Comparison of ENCODE assay signal across 8 cellular contexts in the genomic region with DNA sequence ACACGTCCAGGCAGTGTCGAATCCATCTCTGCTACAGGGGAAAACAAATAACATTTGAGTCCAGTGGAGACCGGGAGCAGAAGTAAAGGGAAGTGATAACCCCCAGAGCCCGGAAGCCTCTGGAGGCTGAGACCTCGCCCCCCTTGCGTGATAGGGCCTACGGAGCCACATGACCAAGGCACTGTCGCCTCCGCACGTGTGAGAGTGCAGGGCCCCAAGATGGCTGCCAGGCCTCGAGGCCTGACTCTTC. TPM values are rescaled to one million over a fixed set of nuclear protein-coding genes. Genes with fewer than 3 reads are reported as not detected.
DNase-seq lines count a peak whose midpoint lies in the region; ATAC-seq, FAIRE-seq and TF ChIP-seq lines count a peak whose summit lies in the region.

No MANE protein-coding gene starts in this region.

- H3K4me3 ChIP-seq in AG04449 (ENCODE audit: low read depth, low read length), result peak overlapping the region; percentile 72
- peak overlapping the region; percentile 75 to 96 (median 84) for H3K4me3 ChIP-seq in keratinocyte (ENCODE audit: control insufficient read depth in 2 of 3, extremely low read depth in 1 of 3, insufficient read depth in 2 of 3, low read depth in 1 of 3, low read length in 3 of 3)
- H3K4me3 ChIP-seq in tibial artery, result peak overlapping the region; percentile 85 to 100

- intact Hi-C loops in tibial artery (cut with DNase I; ENCODE audit: low total_unique reads), result no loop called here

- peak overlapping the region; percentile 83 for H3K4me2 ChIP-seq in H9 (ENCODE audit: insufficient read depth, insufficient read length, low read length)
- H3K4me2 ChIP-seq in keratinocyte (ENCODE audit: control insufficient read depth, extremely low read depth, insufficient read depth, low read depth, low read length), result peak overlapping the region; percentile 93

- H3K4me3 Mint-ChIP-seq in H9, result peak overlapping the region; percentile 98
- H3K4me3 Mint-ChIP-seq in activated T-helper 17 cell treated with anti-CD3 and anti-CD28 coated beads, Interleukin-2, amount 50 U/mL, for 72 hours, result peak overlapping the region; percentile 96

- no peak overlapping the region for H2BK5ac ChIP-seq in H9 (ENCODE audit: insufficient read length, low read length)

- CTCF ChIA-PET in AG04449 (lab: Yijun Ruan, JAX), result interaction anchor here (1.0 to 4.7 kb wide), 2 partner anchors 11 to 60 kb away, joined by 3 to 54 read pairs; a partner anchor contains a TSS

- no peak overlapping the region for H2BK12ac ChIP-seq in H9 (ENCODE audit: insufficient read length, low read depth, low read length)

- H4K5ac ChIP-seq in H9 (ENCODE audit: insufficient read length, low read depth, low read length), result no peak overlapping the region

- H3K23me2 ChIP-seq in H9 (ENCODE audit: insufficient read length, low read depth, low read length, poor library complexity, severe bottlenecking), result peaks cover 5% of the 10 kb centered on the region

- no peak overlapping the region for H3K23ac ChIP-seq in H9 (ENCODE audit: insufficient read length, low read depth, low read length)

- H3K9me3 ChIP-seq in H9 (ENCODE audit: control insufficient read depth, low read depth, low read length) (no peaks in the 10 kb centered on the region), keratinocyte (ENCODE audit: control insufficient read depth, low read depth, low read length) (no peaks in the 10 kb centered on the region), tibial artery (no peaks in the 10 kb centered on the region)

- H3K36me3 ChIP-seq in keratinocyte (ENCODE audit: control insufficient read depth in 2 of 2, extremely low read depth in 1 of 2, insufficient read depth in 2 of 2, low read length in 2 of 2) (peaks cover 43 to 58% of the 10 kb centered on the region in 2 experiments), tibial artery (peaks cover 44 to 82% (median 53%) of the 10 kb centered on the region in 3 donors)

- H3K79me1 ChIP-seq in H9 (ENCODE audit: insufficient read depth, low read depth, low read length, poor library complexity, severe bottlenecking), result peaks cover 2% of the 10 kb centered on the region

- peak overlapping the region; percentile 97 for H3K9ac ChIP-seq in H9 (ENCODE audit: extremely low read depth, insufficient read length, low read length)
- peak overlapping the region; percentile 88 for H3K9ac ChIP-seq in keratinocyte (ENCODE audit: control insufficient read depth, extremely low read depth, insufficient read depth, low read length)

- TF ChIP-seq CTCF in AG04449 (IDR thresholded peaks at IDR 0.05; ENCODE audit: insufficient read depth, low read length, missing control alignments) (no peak), H9 (conservative IDR thresholded peaks at IDR 0.05) (no peak), keratinocyte (optimal IDR thresholded peaks at IDR 0.05 in 1 of 3, IDR thresholded peaks at IDR 0.05 in 1 of 3, conservative IDR thresholded peaks at IDR 0.05 in 1 of 3; ENCODE audit: extremely low read depth in 1 of 3, insufficient read depth in 2 of 3, low read length in 3 of 3) (no peak), tibial artery (IDR thresholded peaks at IDR 0.05) (no peak)

- peak overlapping the region; percentile 94 for H3K18ac ChIP-seq in H9 (ENCODE audit: insufficient read length, low read depth, low read length)

- no peak for FAIRE-seq in keratinocyte (lab: Jason Lieb, UNC)

- ATAC-seq in activated T-helper 17 cell treated with anti-CD3 and anti-CD28 coated beads, Interleukin-2, amount 50 U/mL, for 72 hours (replicated peaks), result no peak
- ATAC-seq in HG03520 (IDR thresholded peaks at IDR 0.05; ENCODE audit: unreplicated experiment), result no peak

- no peak overlapping the region for H3K14ac ChIP-seq in H9 (ENCODE audit: insufficient read depth, low read length)

- H3K4ac ChIP-seq in H9 (ENCODE audit: low read depth, low read length), result no peak overlapping the region

- no peak overlapping the region for H3K56ac ChIP-seq in H9 (ENCODE audit: insufficient read length, low read depth, low read length)

- no peaks in the 10 kb centered on the region for H3K9me1 ChIP-seq in keratinocyte (ENCODE audit: control insufficient read depth, extremely low read depth, insufficient read depth, low read length)

- H3K79me2 ChIP-seq in H9 (ENCODE audit: insufficient read depth, low read length), result peaks cover 21% of the 10 kb centered on the region; the same call in 1 of the 2 replicates
- peaks cover 58% of the 10 kb centered on the region for H3K79me2 ChIP-seq in keratinocyte (ENCODE audit: control insufficient read depth, insufficient read depth, low read length)

- DNase-seq in AG04449 (ENCODE audit: low read depth, low spot score) (peak; percentile 97), H9 (no peak), keratinocyte (ENCODE audit: low read depth, low spot score) (no peak), tibial artery (no peak), KG1 (lab: John Stamatoyannopoulos, UW) (no peak)
- no peak for DNase-seq in activated CD4-positive, alpha-beta T cell treated with anti-CD3 and anti-CD28 coated beads, Interleukin-2, amount 50 U/mL, for 1 hour

- H3K4me1 ChIP-seq in H9 (ENCODE audit: insufficient read depth, low read length) (peaks cover 4% of the 10 kb centered on the region; the same call in 1 of the 2 replicates), keratinocyte (ENCODE audit: control insufficient read depth, extremely low read depth, insufficient read depth, low read length) (peaks cover 33% of the 10 kb centered on the region), tibial artery (peaks cover 0 to 30% (median 23%) of the 10 kb centered on the region in 4 donors)

- no peak overlapping the region for H2AK5ac ChIP-seq in H9 (ENCODE audit: insufficient read length, low read length)

- peak overlapping the region; percentile 3 for H3K27ac ChIP-seq in H9 (ENCODE audit: insufficient read length, low read depth, low read length)
- H3K27ac ChIP-seq in keratinocyte (ENCODE audit: control insufficient read depth, insufficient read depth, low read length), result peak overlapping the region; percentile 94
- peak overlapping the region; percentile 80 to 100 for H3K27ac ChIP-seq in tibial artery

- no peak overlapping the region for H4K91ac ChIP-seq in H9 (ENCODE audit: insufficient read length, low read depth, low read length)

- dilution Hi-C loops in keratinocyte (cut with MboI; ENCODE audit: extremely low pct_ligation_motif_present, low sequenced_read_pairs), result no loop called here

- H2BK15ac ChIP-seq in H9 (ENCODE audit: low read depth, low read length), result no peak overlapping the region

- H3T11ph ChIP-seq in H9 (ENCODE audit: low read length), result no peak overlapping the region

- H3K27me3 ChIP-seq in H9 (ENCODE audit: insufficient read depth, low read length) (no peaks in the 10 kb centered on the region), keratinocyte (ENCODE audit: control insufficient read depth, extremely low read depth, insufficient read depth, low read length) (no peaks in the 10 kb centered on the region), tibial artery (no peaks in the 10 kb centered on the region)

- POLR2A ChIA-PET in AG04449 (lab: Yijun Ruan, JAX), result interaction anchor here (0.6 to 3.4 kb wide), 5 partner anchors 11 to 616 kb away, joined by 3 to 45 read pairs (median 13); a partner anchor contains a TSS

- H2BK20ac ChIP-seq in H9 (ENCODE audit: low read depth, low read length, poor library complexity, severe bottlenecking), result no peak overlapping the region

- H3K4me1 Mint-ChIP-seq in H9, result peaks cover 31 to 35% of the 10 kb centered on the region in 2 experiments
- H3K4me1 Mint-ChIP-seq in activated T-helper 17 cell treated with anti-CD3 and anti-CD28 coated beads, Interleukin-2, amount 50 U/mL, for 72 hours, result peaks cover 22% of the 10 kb centered on the region

- WGBS in H9 (ENCODE audit: extremely low coverage, insufficient read length, low lambda C conversion rate), result no CpG with 5 or more reads among the region's 11 CpGs

- H3K27ac Mint-ChIP-seq in H9, result peak overlapping the region; percentile 98 to 100 (median 99); a peak in 6 of 7 replicates
- H3K27ac Mint-ChIP-seq in activated T-helper 17 cell treated with anti-CD3 and anti-CD28 coated beads, Interleukin-2, amount 50 U/mL, for 72 hours, result peak overlapping the region; percentile 97

- peaks cover 10% of the 10 kb centered on the region for H3K27me3 Mint-ChIP-seq in H9 (ENCODE audit: low read depth)
- no peaks in the 10 kb centered on the region for H3K27me3 Mint-ChIP-seq in activated T-helper 17 cell treated with anti-CD3 and anti-CD28 coated beads, Interleukin-2, amount 50 U/mL, for 72 hours

- H4K8ac ChIP-seq in H9 (replicated peaks; ENCODE audit: insufficient read length, low read depth, low read length), result no peak overlapping the region

- H2AFZ ChIP-seq in H9 (ENCODE audit: low read length), result no peak overlapping the region
- H2AFZ ChIP-seq in keratinocyte (ENCODE audit: control insufficient read depth, low read length), result peak overlapping the region; percentile 45

- peaks cover 65 to 89% (median 80%) of the 10 kb centered on the region in 3 experiments for H3K36me3 Mint-ChIP-seq in H9 (ENCODE audit: insufficient read depth in 1 of 3, low read depth in 3 of 3)
- peaks cover 99% of the 10 kb centered on the region for H3K36me3 Mint-ChIP-seq in activated T-helper 17 cell treated with anti-CD3 and anti-CD28 coated beads, Interleukin-2, amount 50 U/mL, for 72 hours (ENCODE audit: low read depth)

- no peaks in the 10 kb centered on the region for H4K20me1 ChIP-seq in H9 (ENCODE audit: control insufficient read depth, insufficient read depth, insufficient read length)
- H4K20me1 ChIP-seq in keratinocyte (ENCODE audit: control insufficient read depth, extremely low read depth, insufficient read depth, low read length), result peaks cover 34% of the 10 kb centered on the region

- H3K9me3 Mint-ChIP-seq in H9, result peaks cover 3 to 7% of the 10 kb centered on the region in 2 experiments; a peak in 3 of 5 replicates
- H3K9me3 Mint-ChIP-seq in activated T-helper 17 cell treated with anti-CD3 and anti-CD28 coated beads, Interleukin-2, amount 50 U/mL, for 72 hours, result no peaks in the 10 kb centered on the region

- no peak overlapping the region for H2BK120ac ChIP-seq in H9 (ENCODE audit: low read depth, low read length, poor library complexity, severe bottlenecking)

RNA-seq across cellular contexts. Expression of a gene that starts 7.2 kb away (rescaled TPM):
- total RNA-seq in H9 (2021), result 0.37 and 0.42 TPM in 2 replicates
- total RNA-seq in activated T-helper 17 cell treated with anti-CD3 and anti-CD28 coated beads, Interleukin-2, amount 50 U/mL, for 72 hours, result 10 to 100 TPM; 17.5 to 51.8 TPM
- 12.2 to 26.6 TPM (median 14.0 TPM) in 3 replicates for polyA plus RNA-seq in keratinocyte
- polyA plus RNA-seq in keratinocyte (2011; ENCODE audit: low read depth), result 17.3 TPM
- 8.8 and 11.4 TPM in 2 replicates for polyA plus RNA-seq in keratinocyte (2011; cell fraction: cytosol; rRNA removed)
- polyA plus RNA-seq in keratinocyte (2011; cell fraction: nucleus; rRNA removed), result 2.3 and 4.7 TPM in 2 replicates
- 7.8 and 37.6 TPM in 2 replicates for polyA plus RNA-seq in keratinocyte (2012; ENCODE audit: low replicate concordance)
- 9.5 to 21.7 TPM (median 16.4 TPM) in 3 replicates for polyA minus RNA-seq in keratinocyte
- polyA minus RNA-seq in keratinocyte (2011; cell fraction: cytosol; rRNA and poly(A)+ RNA removed), result 4.0 TPM
- 1.9 and 2.1 TPM in 2 replicates for polyA minus RNA-seq in keratinocyte (2011; cell fraction: nucleus; rRNA and poly(A)+ RNA removed)

RNA-seq across cellular contexts. Expression of a gene that starts 10.5 kb away (rescaled TPM):
- total RNA-seq in H9 (2021), result 80.6 and 83.1 TPM in 2 replicates
- total RNA-seq in activated T-helper 17 cell treated with anti-CD3 and anti-CD28 coated beads, Interleukin-2, amount 50 U/mL, for 72 hours, result 10 to 100 TPM; 28.9 to 59.3 TPM
- 98.9 to 110 TPM (median 99.1 TPM) in 3 replicates for polyA plus RNA-seq in keratinocyte
- polyA plus RNA-seq in keratinocyte (2011; ENCODE audit: low read depth), result 15.9 TPM
- polyA plus RNA-seq in keratinocyte (2011; cell fraction: cytosol; rRNA removed), result 90.1 and 106 TPM in 2 replicates
- 72.1 TPM in 2 replicates for polyA plus RNA-seq in keratinocyte (2011; cell fraction: nucleus; rRNA removed)
- polyA plus RNA-seq in keratinocyte (2012; ENCODE audit: low replicate concordance), result 37.4 and 53.9 TPM in 2 replicates
- 85.2 to 96.9 TPM (median 89.1 TPM) in 3 replicates for polyA minus RNA-seq in keratinocyte
- polyA minus RNA-seq in keratinocyte (2011; cell fraction: cytosol; rRNA and poly(A)+ RNA removed), result 71.0 TPM
- 19.2 and 31.1 TPM in 2 replicates for polyA minus RNA-seq in keratinocyte (2011; cell fraction: nucleus; rRNA and poly(A)+ RNA removed)

RNA-seq across cellular contexts. Expression of a gene that starts 11.4 kb away (rescaled TPM):
- total RNA-seq in H9 (2021), result 73.1 and 76.1 TPM in 2 replicates
- total RNA-seq in activated T-helper 17 cell treated with anti-CD3 and anti-CD28 coated beads, Interleukin-2, amount 50 U/mL, for 72 hours, result 10 to 100 TPM; 58.3 to 96.4 TPM
- 57.8 to 71.5 TPM (median 63.0 TPM) in 3 replicates for polyA plus RNA-seq in keratinocyte
- polyA plus RNA-seq in keratinocyte (2011; ENCODE audit: low read depth), result 4.6 TPM
- 34.9 and 50.7 TPM in 2 replicates for polyA plus RNA-seq in keratinocyte (2011; cell fraction: cytosol; rRNA removed)
- polyA plus RNA-seq in keratinocyte (2011; cell fraction: nucleus; rRNA removed), result 59.1 and 75.4 TPM in 2 replicates
- polyA plus RNA-seq in keratinocyte (2012; ENCODE audit: low replicate concordance), result 32.9 and 34.3 TPM in 2 replicates
- polyA minus RNA-seq in keratinocyte, result 56.7 to 87.7 TPM (median 77.3 TPM) in 3 replicates
- polyA minus RNA-seq in keratinocyte (2011; cell fraction: cytosol; rRNA and poly(A)+ RNA removed), result 35.3 TPM
- 21.5 and 22.4 TPM in 2 replicates for polyA minus RNA-seq in keratinocyte (2011; cell fraction: nucleus; rRNA and poly(A)+ RNA removed)

RNA-seq across cellular contexts. Expression of a gene that starts 13.7 kb away (rescaled TPM):
- 0.94 and 1.4 TPM in 2 replicates for total RNA-seq in H9 (2021)
- 1 to 10 TPM; 1.5 to 1.9 TPM for total RNA-seq in activated T-helper 17 cell treated with anti-CD3 and anti-CD28 coated beads, Interleukin-2, amount 50 U/mL, for 72 hours
- polyA plus RNA-seq in keratinocyte, result 2.4 to 5.7 TPM (median 3.9 TPM) in 3 replicates
- 0.65 TPM for polyA plus RNA-seq in keratinocyte (2011; ENCODE audit: low read depth)
- polyA plus RNA-seq in keratinocyte (2011; cell fraction: cytosol; rRNA removed), result 3.8 and 4.2 TPM in 2 replicates
- polyA plus RNA-seq in keratinocyte (2011; cell fraction: nucleus; rRNA removed), result 6.0 and 6.1 TPM in 2 replicates
- 3.6 and 6.1 TPM in 2 replicates for polyA plus RNA-seq in keratinocyte (2012; ENCODE audit: low replicate concordance)
- 1.8 to 3.0 TPM (median 2.2 TPM) in 3 replicates for polyA minus RNA-seq in keratinocyte
- polyA minus RNA-seq in keratinocyte (2011; cell fraction: cytosol; rRNA and poly(A)+ RNA removed), result 2.1 TPM
- 2.2 and 3.6 TPM in 2 replicates for polyA minus RNA-seq in keratinocyte (2011; cell fraction: nucleus; rRNA and poly(A)+ RNA removed)

RNA-seq across cellular contexts. Expression of a gene that starts 17.6 kb away (rescaled TPM):
- 7.7 TPM in 2 replicates for total RNA-seq in H9 (2021)
- under 1 TPM in 1 of 2 donors, not detected in 1; 0.90 TPM for total RNA-seq in activated T-helper 17 cell treated with anti-CD3 and anti-CD28 coated beads, Interleukin-2, amount 50 U/mL, for 72 hours
- polyA plus RNA-seq in keratinocyte, result 85.7 to 111 TPM (median 86.2 TPM) in 3 replicates
- 21.8 TPM for polyA plus RNA-seq in keratinocyte (2011; ENCODE audit: low read depth)
- 60.4 and 130 TPM in 2 replicates for polyA plus RNA-seq in keratinocyte (2011; cell fraction: cytosol; rRNA removed)
- polyA plus RNA-seq in keratinocyte (2011; cell fraction: nucleus; rRNA removed), result 100.0 and 127 TPM in 2 replicates
- polyA plus RNA-seq in keratinocyte (2012; ENCODE audit: low replicate concordance), result 93.4 and 183 TPM in 2 replicates
- polyA minus RNA-seq in keratinocyte, result 38.9 to 110 TPM (median 44.2 TPM) in 3 replicates
- 177 TPM for polyA minus RNA-seq in keratinocyte (2011; cell fraction: cytosol; rRNA and poly(A)+ RNA removed)
- polyA minus RNA-seq in keratinocyte (2011; cell fraction: nucleus; rRNA and poly(A)+ RNA removed), result 83.3 and 86.1 TPM in 2 replicates

Comparison
In these comparisons a context has a peak if more than half of its experiments do, and no peak if none do; other contexts are left out.
1. H3K27ac ChIP-seq: peak in every context shown above with its lines; median percentile 94 in keratinocyte; 90 in tibial artery; 3 in H9.
2. RNA of a gene that starts 7.2 kb away (total RNA-seq): 17.5 to 51.8 TPM in activated T-helper 17 cell treated with anti-CD3 and anti-CD28 coated beads, Interleukin-2, amount 50 U/mL, for 72 hours; 0.37 to 0.42 TPM in H9; every median in the first group is over 10 times any median in the second.
3. Peak in every context shown above with its lines, with median percentiles within 50 percentile points of each other: H3K4me3 ChIP-seq.